Comparison of ENCODE assay signal across 11 cellular contexts in genomic region chr20:4591975-4592315, GRCh38.
DNase-seq lines count a peak whose midpoint lies in the region; ATAC-seq and TF ChIP-seq lines count a peak whose summit lies in the region.
"Had no signal": no experiment of that assay in that cellular context is flagged by ENCODE, and none has a peak within 500 bp of the region (broad histone marks: within the 10 kb centered on the region; RNA-seq: fewer than 3 reads in every experiment).

No MANE protein-coding gene starts in this region.

- H3K4me1 Mint-ChIP-seq in activated T-helper 2 cell treated with anti-CD3 and anti-CD28 coated beads, Interferon-gamma antibody, Interleukin-2, Interleukin-4, amounts not matched to agents 10 μg/mL and 5 μg/mL and 100 μg/mL, durations not matched to agents 14 hours and 24 hours and 36 hours (ENCODE audit: low read depth) = peaks cover 5% of the 10 kb centered on the region

- H3K9ac ChIP-seq in ES-I3 (ENCODE audit: low read depth, low read length) (peak overlapping the region; percentile 49; the same call in 1 of the 2 replicates), mucosa of rectum (ENCODE audit: low read depth in 1 of 2, low read length in 2 of 2) (no peak overlapping the region)

- no peak for DNase-seq in A673 (ENCODE audit: low spot score)
- peak; percentile 20 for DNase-seq in activated T-helper 2 cell treated with anti-CD3 and anti-CD28 coated beads, Interferon-gamma antibody, Interleukin-2, Interleukin-4, amounts not matched to agents 10 μg/mL and 5 μg/mL and 100 μg/mL, durations not matched to agents 14 hours and 24 hours and 36 hours (ENCODE audit: low spot score)
- DNase-seq in mesenteric fat pad (ENCODE audit: low spot score) = no peak
- DNase-seq in NCI-H524 treated with DMSO at 0.1 percent for 48 hours (lab: John Stamatoyannopoulos, UW) = no peak
- DNase-seq in OCI-LY7 (ENCODE audit: low spot score) = no peak
- DNase-seq: MV-4-11 had no signal

- peaks cover 32% of the 10 kb centered on the region for H3K27me3 Mint-ChIP-seq in activated T-helper 2 cell treated with anti-CD3 and anti-CD28 coated beads, Interferon-gamma antibody, Interleukin-2, Interleukin-4, amounts not matched to agents 10 μg/mL and 5 μg/mL and 100 μg/mL, durations not matched to agents 14 hours and 24 hours and 36 hours (ENCODE audit: low read depth)

- ATAC-seq in HG03378 (IDR thresholded peaks at IDR 0.05; ENCODE audit: unreplicated experiment) = no peak

- H3K36me3 ChIP-seq in A673 (ENCODE audit: insufficient read depth, low read length, poor library complexity, severe bottlenecking) (no peaks in the 10 kb centered on the region), ES-I3 (ENCODE audit: insufficient read depth, low read length) (no peaks in the 10 kb centered on the region), mucosa of rectum (ENCODE audit: control insufficient read depth in 2 of 2, insufficient read depth in 2 of 2, low read length in 2 of 2) (no peaks in the 10 kb centered on the region), OCI-LY7 (ENCODE audit: insufficient read depth, low read length) (no peaks in the 10 kb centered on the region)

- no peaks in the 10 kb centered on the region for H4K20me1 ChIP-seq in OCI-LY7 (ENCODE audit: insufficient read depth, low read length)

- no peak overlapping the region for H3K4me2 ChIP-seq in OCI-LY7 (ENCODE audit: low read length)

- H3K4me3 ChIP-seq in A673 (ENCODE audit: low read depth, low read length, poor library complexity, severe bottlenecking) (peak overlapping the region; percentile 41), mucosa of rectum (ENCODE audit: low read length in 2 of 2) (peak overlapping the region; percentile 31 to 53), OCI-LY7 (ENCODE audit: low read depth, low read length, poor library complexity, severe bottlenecking) (no peak overlapping the region)

- H3K27me3 ChIP-seq in A673 (replicated peaks; ENCODE audit: insufficient read depth, low read depth, low read length, poor library complexity) (no peaks in the 10 kb centered on the region), mucosa of rectum (ENCODE audit: control insufficient read depth in 2 of 2, insufficient read depth in 2 of 2, low read length in 2 of 2) (no peaks in the 10 kb centered on the region)

- intact Hi-C loops in A673 (cut with micrococcal nuclease; ENCODE audit: unreplicated experiment) (loop anchor here (1.0 to 5.0 kb wide), 5 partner anchors 109 to 483 kb away; no protein-coding TSS in a partner anchor), OCI-LY7 (cut with micrococcal nuclease; ENCODE audit: unreplicated experiment) (loop anchor here (1.0 kb wide), 1 partner anchor 484 kb away; no protein-coding TSS in a partner anchor)
- intact Hi-C loops in activated T-helper 2 cell treated with anti-CD3 and anti-CD28 coated beads, Interferon-gamma antibody, Interleukin-2, Interleukin-4, amounts not matched to agents 10 μg/mL and 5 μg/mL and 100 μg/mL, durations not matched to agents 14 hours and 24 hours and 36 hours (cut with micrococcal nuclease) = loop anchor here (10.0 kb wide), 1 partner anchor 487 kb away; no protein-coding TSS in a partner anchor

- H3K4me1 ChIP-seq in A673 (ENCODE audit: insufficient read depth, low read length, poor library complexity, severe bottlenecking) (peaks cover 36% of the 10 kb centered on the region), ES-I3 (ENCODE audit: insufficient read depth, low read length) (0 out of 2 replicates have a peak, but pooled peaks cover 4% of the 10 kb centered on the region), mucosa of rectum (ENCODE audit: control insufficient read depth in 2 of 2, insufficient read depth in 2 of 2, low read length in 2 of 2) (peaks cover 0 to 3% of the 10 kb centered on the region in 2 donors), OCI-LY7 (ENCODE audit: insufficient read depth, low read length, poor library complexity, severe bottlenecking) (no peaks in the 10 kb centered on the region)

- no peaks in the 10 kb centered on the region for H3K36me3 Mint-ChIP-seq in activated T-helper 2 cell treated with anti-CD3 and anti-CD28 coated beads, Interferon-gamma antibody, Interleukin-2, Interleukin-4, amounts not matched to agents 10 μg/mL and 5 μg/mL and 100 μg/mL, durations not matched to agents 14 hours and 24 hours and 36 hours (ENCODE audit: low read depth)

- H3K79me2 ChIP-seq in OCI-LY7 (ENCODE audit: insufficient read depth, low read depth, low read length) = no peaks in the 10 kb centered on the region

- H3K27ac Mint-ChIP-seq in activated T-helper 2 cell treated with anti-CD3 and anti-CD28 coated beads, Interferon-gamma antibody, Interleukin-2, Interleukin-4, amounts not matched to agents 10 μg/mL and 5 μg/mL and 100 μg/mL, durations not matched to agents 14 hours and 24 hours and 36 hours = no peak overlapping the region
- H3K27ac Mint-ChIP-seq: stimulated activated naive CD8-positive, alpha-beta T cell treated with anti-CD3 and anti-CD28 coated beads, Interleukin-15, Interleukin-2, amounts not matched to agents 100 ng/mL and 50 ng/mL, for 24 hours had no signal

- H2AFZ ChIP-seq in OCI-LY7 (ENCODE audit: low read length) = no peak overlapping the region

- POLR2A ChIA-PET in A673 (lab: Charles Lee; ENCODE audit: low non-redundant PET) = no interaction called here
- POLR2A ChIA-PET in OCI-LY7 (lab: Charles Lee) = interaction anchor here (0.8 kb wide), 1 partner anchor 13 kb away, joined by 6 read pairs; no protein-coding TSS in a partner anchor

- TF ChIP-seq CTCF in A673 (conservative IDR thresholded peaks at IDR 0.05; ENCODE audit: low read depth, low read length) (no peak), OCI-LY7 (conservative IDR thresholded peaks at IDR 0.05; ENCODE audit: low read length) (no peak)

- CTCF ChIA-PET in A673 (lab: Charles Lee) = no interaction called here
- CTCF ChIA-PET in OCI-LY7 (lab: Charles Lee; ENCODE audit: unreplicated experiment) = no interaction called here

- BruUV-seq in A673 (replicated peaks; lab: Mats Ljungman, UMichigan) (TSS peak; percentile 96), OCI-LY7 (replicated peaks; lab: Mats Ljungman, UMichigan) (no TSS peak)

- no peaks in the 10 kb centered on the region for H3K9me3 ChIP-seq in A673 (ENCODE audit: low read depth, low read length, poor library complexity, severe bottlenecking)
- no peaks in the 10 kb centered on the region for H3K9me3 ChIP-seq in ES-I3 (ENCODE audit: control insufficient read depth, insufficient read depth, low read length)
- no peaks in the 10 kb centered on the region for H3K9me3 ChIP-seq in mucosa of rectum (ENCODE audit: control insufficient read depth in 2 of 2, low read length in 2 of 2)
- no peaks in the 10 kb centered on the region for H3K9me3 ChIP-seq in OCI-LY7 (ENCODE audit: low read length)

- no peaks in the 10 kb centered on the region for H3K9me3 Mint-ChIP-seq in activated T-helper 2 cell treated with anti-CD3 and anti-CD28 coated beads, Interferon-gamma antibody, Interleukin-2, Interleukin-4, amounts not matched to agents 10 μg/mL and 5 μg/mL and 100 μg/mL, durations not matched to agents 14 hours and 24 hours and 36 hours
- H3K9me3 Mint-ChIP-seq: stimulated activated naive CD8-positive, alpha-beta T cell treated with anti-CD3 and anti-CD28 coated beads, Interleukin-15, Interleukin-2, amounts not matched to agents 100 ng/mL and 50 ng/mL, for 24 hours had no signal

- H3K27ac ChIP-seq in A673 (ENCODE audit: low read depth, low read length, poor library complexity, severe bottlenecking) = peak overlapping the region; percentile 85
- no peak overlapping the region for H3K27ac ChIP-seq in mucosa of rectum (ENCODE audit: low read depth in 2 of 2, low read length in 2 of 2)
- no peak overlapping the region for H3K27ac ChIP-seq in OCI-LY7 (ENCODE audit: low read depth, low read length, poor library complexity, severe bottlenecking)
- H3K27ac ChIP-seq: C4-2B had no signal

- H3K4me3 Mint-ChIP-seq in activated T-helper 2 cell treated with anti-CD3 and anti-CD28 coated beads, Interferon-gamma antibody, Interleukin-2, Interleukin-4, amounts not matched to agents 10 μg/mL and 5 μg/mL and 100 μg/mL, durations not matched to agents 14 hours and 24 hours and 36 hours (ENCODE audit: low read depth) = peak overlapping the region; percentile 56
- H3K4me3 Mint-ChIP-seq: stimulated activated naive CD8-positive, alpha-beta T cell treated with anti-CD3 and anti-CD28 coated beads, Interleukin-15, Interleukin-2, amounts not matched to agents 100 ng/mL and 50 ng/mL, for 24 hours had no signal

- H3K9me2 ChIP-seq in OCI-LY7 (ENCODE audit: insufficient read depth, low read length) = no peaks in the 10 kb centered on the region
